Comparison of ENCODE assay signal across 9 cellular contexts in the genomic region with DNA sequence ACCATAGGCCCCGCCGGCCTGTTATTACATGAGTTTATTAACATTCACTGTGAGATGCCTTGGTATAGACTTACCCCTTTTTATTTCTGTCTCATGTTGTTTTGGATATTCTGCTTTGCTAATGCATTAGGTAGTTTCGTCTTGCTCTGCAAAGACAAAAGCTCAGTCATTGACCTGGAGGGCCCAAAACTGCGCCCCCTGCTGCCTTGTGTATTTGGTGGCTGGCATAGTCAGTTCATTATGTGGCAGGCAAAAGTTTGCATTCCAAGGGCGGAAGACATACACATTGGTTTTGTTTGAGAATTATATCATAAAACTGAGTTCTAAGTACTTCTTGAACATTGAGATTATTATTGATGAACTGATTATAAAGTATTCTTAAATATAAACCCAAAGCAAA.
A peak's percentile ranks its signal among the peaks of the same experiment; 100 is the strongest.
DNase-seq lines count a peak whose midpoint lies in the region; TF ChIP-seq lines count a peak whose summit lies in the region.
"Had no signal": no experiment of that assay in that cellular context is flagged by ENCODE, and none has a peak within 500 bp of the region (broad histone marks: within the 10 kb centered on the region; RNA-seq: fewer than 3 reads in every experiment).

No MANE protein-coding gene starts in this region.

- H3K4me1 Mint-ChIP-seq in glutamatergic neuron (ENCODE audit: low read depth, unreplicated experiment): peaks cover 11% of the 10 kb centered on the region

- H3K4me3 ChIP-seq in LNCaP clone FGC (ENCODE audit: low read depth, low read length): no peak overlapping the region

- H3K27me3 Mint-ChIP-seq in glutamatergic neuron (ENCODE audit: unreplicated experiment): peaks cover 5% of the 10 kb centered on the region

- peaks cover 1% of the 10 kb centered on the region for H3K9me3 Mint-ChIP-seq in glutamatergic neuron (ENCODE audit: unreplicated experiment)

- H3K27ac Mint-ChIP-seq in glutamatergic neuron (ENCODE audit: unreplicated experiment): peak overlapping the region; percentile 56
- H3K27ac Mint-ChIP-seq: stimulated activated naive B cell treated with anti-CD40 and anti-IgM and Interleukin-4, amounts not matched to agents 10 μg/mL and 1 μg/mL and 100 μg/mL, for 72 hours had no signal

- in situ Hi-C loops in GM13976 (cut with MboI; ENCODE audit: low sequenced_read_pairs, unreplicated experiment): no loop called here

- DNase-seq in AML-193 (lab: John Stamatoyannopoulos, UW) (peak; percentile 4 to 8), LNCaP clone FGC (ENCODE audit: low read depth) (peak; percentile 13), glutamatergic neuron (peak; percentile 78), GDM1 (lab: John Stamatoyannopoulos, UW) (no peak), GM13976 (ENCODE audit: low spot score) (no peak), NCI-H2029 treated with DMSO at 0.1 percent for 48 hours (lab: John Stamatoyannopoulos, UW) (no peak)
- DNase-seq in activated CD8-positive, alpha-beta memory T cell treated with anti-CD3 and anti-CD28 coated beads, Interleukin-2, amount 50 U/mL, for 48 hours: peak; percentile 65
- peak; percentile 43 to 49 for DNase-seq in stimulated activated CD4-positive, alpha-beta T cell treated with anti-CD3 and anti-CD28 coated beads, Interleukin-4, amount 100 ng/mL, for 48 hours (ENCODE audit: low read depth in 2 of 2)
- DNase-seq: stimulated activated naive B cell treated with anti-CD40 and anti-IgM and Interleukin-4, amounts not matched to agents 10 μg/mL and 1 μg/mL and 100 μg/mL, for 72 hours had no signal

- no peaks in the 10 kb centered on the region for H3K36me3 Mint-ChIP-seq in glutamatergic neuron (ENCODE audit: unreplicated experiment)
- H3K36me3 Mint-ChIP-seq: stimulated activated naive B cell treated with anti-CD40 and anti-IgM and Interleukin-4, amounts not matched to agents 10 μg/mL and 1 μg/mL and 100 μg/mL, for 72 hours had no signal

- TF ChIP-seq CTCF in LNCaP clone FGC (IDR thresholded peaks at IDR 0.05; ENCODE audit: control insufficient read depth, extremely low read depth, insufficient read depth): peak; percentile 69
- peak; percentile 65 for TF ChIP-seq CTCF in glutamatergic neuron (IDR thresholded peaks at IDR 0.05; ENCODE audit: partially characterized antibody, unreplicated experiment)
- TF ChIP-seq CTCF in GM13976 (IDR thresholded peaks at IDR 0.05; ENCODE audit: borderline replicate concordance, control extremely low read depth, extremely low read depth, insufficient read depth, missing control alignments): no peak

- no peak overlapping the region for H3K4me3 Mint-ChIP-seq in glutamatergic neuron (ENCODE audit: unreplicated experiment)
- H3K4me3 Mint-ChIP-seq: stimulated activated naive B cell treated with anti-CD40 and anti-IgM and Interleukin-4, amounts not matched to agents 10 μg/mL and 1 μg/mL and 100 μg/mL, for 72 hours had no signal

Comparison
In these comparisons a context has a peak if more than half of its experiments do, and no peak if none do; other contexts are left out.
1. DNase-seq: peak in AML-193 (2 of 2), LNCaP clone FGC (single experiment), activated CD8-positive, alpha-beta memory T cell treated with anti-CD3 and anti-CD28 coated beads, Interleukin-2, amount 50 U/mL, for 48 hours (single experiment), glutamatergic neuron (single experiment) and stimulated activated CD4-positive, alpha-beta T cell treated with anti-CD3 and anti-CD28 coated beads, Interleukin-4, amount 100 ng/mL, for 48 hours (2 of 2); none in GDM1 (single experiment), GM13976 (single experiment) and NCI-H2029 treated with DMSO at 0.1 percent for 48 hours (single experiment).